Comparison of ENCODE assay signal across 23 cellular contexts in the genomic region with DNA sequence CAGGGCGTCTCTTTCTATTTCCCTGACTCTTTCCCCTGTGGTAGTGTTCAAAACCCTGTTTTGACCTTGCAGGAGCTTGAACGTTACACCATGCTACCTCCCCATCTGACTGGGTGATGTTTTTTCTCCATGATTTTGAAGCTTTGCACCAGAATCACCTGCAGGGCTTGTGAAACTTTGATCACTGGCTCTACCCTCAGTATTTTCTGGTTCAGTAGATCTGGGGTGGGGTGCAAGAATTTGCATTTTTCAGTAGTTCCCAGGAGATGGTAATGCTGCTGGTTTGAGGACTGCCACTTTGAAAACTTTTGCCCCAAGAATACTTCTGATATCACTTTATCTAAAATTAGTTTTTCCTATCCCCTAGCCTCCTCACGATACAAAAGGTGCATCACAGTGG.
"Had no signal": no experiment of that assay in that cellular context is flagged by ENCODE, and none has a peak within 500 bp of the region (broad histone marks: within the 10 kb centered on the region; RNA-seq: fewer than 3 reads in every experiment).

No MANE protein-coding gene starts in this region.

- H3K36me3 ChIP-seq: esophagus muscularis mucosa, gastroesophageal sphincter, heart left ventricle, left lung, lower lobe of right lung, ovary, spleen, tibial artery had no signal

- ATAC-seq: gastroesophageal sphincter; heart left ventricle; left cardiac atrium; left lung; lower lobe of right lung; naive thymus-derived CD8-positive, alpha-beta T cell; right cardiac atrium; stimulated activated memory B cell treated with anti-CD40 and anti-IgM and Interleukin-4, amounts not matched to agents 10 μg/mL and 1 μg/mL and 100 μg/mL, for 72 hours; stimulated activated naive CD8-positive, alpha-beta T cell treated with anti-CD3 and anti-CD28 coated beads, Interleukin-15, Interleukin-2, amounts not matched to agents 100 U/mL and 50 U/mL, for 24 hours had no signal

- H3K27ac ChIP-seq: esophagus muscularis mucosa, foreskin keratinocyte, gastroesophageal sphincter, heart left ventricle, left lung, lower lobe of right lung, ovary, psoas muscle, skin epidermis, spleen, testis, tibial artery had no signal

- H3K9me3 ChIP-seq: esophagus muscularis mucosa, gastroesophageal sphincter, heart left ventricle, left lung, lower lobe of right lung, ovary, psoas muscle, spleen, testis, tibial artery had no signal

- H3K4me3 ChIP-seq: esophagus muscularis mucosa, gastroesophageal sphincter, heart left ventricle, left lung, lower lobe of right lung, ovary, psoas muscle, skin epidermis, spleen, testis, tibial artery had no signal

- DNase-seq: dermis blood vessel endothelial cell; effector memory CD4-positive, alpha-beta T cell; heart left ventricle; hippocampal formation; left cardiac atrium; left lung; lower lobe of right lung; naive thymus-derived CD8-positive, alpha-beta T cell; occipital lobe; ovary; psoas muscle; right cardiac atrium; spleen; stimulated activated CD4-positive, alpha-beta T cell treated with anti-CD3 and anti-CD28 coated beads, Interleukin-4, amount 100 ng/mL, for 4 hours; stimulated activated naive CD8-positive, alpha-beta T cell treated with anti-CD3 and anti-CD28 coated beads, Interleukin-15, Interleukin-2, amounts not matched to agents 100 U/mL and 50 U/mL, for 24 hours; substantia nigra; testis; tibial artery had no signal
